8 cellular contexts compared by ENCODE assay signal in genomic region chr5:168268949-168269943, GRCh38. TPM values are rescaled to one million over a fixed set of nuclear protein-coding genes. Genes with fewer than 3 reads are reported as not detected.
A peak's percentile ranks its signal among the peaks of the same experiment; 100 is the strongest.
DNase-seq lines count a peak whose midpoint lies in the region; ATAC-seq and TF ChIP-seq lines count a peak whose summit lies in the region.

No MANE protein-coding gene starts in this region.

- no peaks in the 10 kb centered on the region for H3K4me1 ChIP-seq in colonic mucosa

- H3K27me3 ChIP-seq in colonic mucosa: no peaks in the 10 kb centered on the region

- H3K4me3 ChIP-seq in colonic mucosa: peak overlapping the region; percentile 21

- peak; percentile 90 for TF ChIP-seq CTCF in colonic mucosa (IDR thresholded peaks at IDR 0.05)

- no peaks in the 10 kb centered on the region for H3K36me3 ChIP-seq in colonic mucosa

- H3K9ac ChIP-seq in colonic mucosa (ENCODE audit: low read depth in 2 of 2, low read length in 2 of 2): peak overlapping the region; percentile 41 to 47

- peak; percentile 51 to 54 for DNase-seq in AML-193 (lab: John Stamatoyannopoulos, UW)
- peak; percentile 96 for DNase-seq in NCI-H226
- peak; percentile 69 for DNase-seq in activated CD4-positive, CD25-positive, alpha-beta regulatory T cell treated with anti-CD3 and anti-CD28 coated beads, Interleukin-2, amount 50 U/mL, for 72 hours
- peak; percentile 91 for DNase-seq in colonic mucosa
- peak; percentile 76 to 88 for DNase-seq in left colon
- DNase-seq in stimulated activated CD4-positive, alpha-beta T cell treated with anti-CD3 and anti-CD28 coated beads, Interleukin-1b, Interleukin-23, amount 100 ng/mL, for 24 hours (ENCODE audit: low read depth in 4 of 4, low spot score in 1 of 4): peak; percentile 32 to 59 (median 52)

- H3K27ac ChIP-seq in colonic mucosa: no peak overlapping the region

- intact Hi-C loops in colonic mucosa (cut with DNase I): loop anchor here (5.0 kb wide), 2 partner anchors 153 to 218 kb away; partner anchors contain the start of gene RARS1
- intact Hi-C loops in left colon (cut with DNase I, micrococcal nuclease): no loop called here

- H3K9me3 ChIP-seq in colonic mucosa: no peaks in the 10 kb centered on the region

- ATAC-seq in GM19035 (IDR thresholded peaks at IDR 0.05; ENCODE audit: unreplicated experiment): peak; percentile 88
- peak; percentile 91 for ATAC-seq in HG03342 (IDR thresholded peaks at IDR 0.05; ENCODE audit: unreplicated experiment)
- ATAC-seq in left colon: peak; percentile 90

RNA-seq across cellular contexts. Expression of gene WWC1, which starts 22.2 kb away (rescaled TPM):
- 10 to 100 TPM; 15.3 to 33.3 TPM for total RNA-seq in colonic mucosa
- total RNA-seq in left colon: 10 to 100 TPM; 18.7 to 38.3 TPM
